In the genomic region with DNA sequence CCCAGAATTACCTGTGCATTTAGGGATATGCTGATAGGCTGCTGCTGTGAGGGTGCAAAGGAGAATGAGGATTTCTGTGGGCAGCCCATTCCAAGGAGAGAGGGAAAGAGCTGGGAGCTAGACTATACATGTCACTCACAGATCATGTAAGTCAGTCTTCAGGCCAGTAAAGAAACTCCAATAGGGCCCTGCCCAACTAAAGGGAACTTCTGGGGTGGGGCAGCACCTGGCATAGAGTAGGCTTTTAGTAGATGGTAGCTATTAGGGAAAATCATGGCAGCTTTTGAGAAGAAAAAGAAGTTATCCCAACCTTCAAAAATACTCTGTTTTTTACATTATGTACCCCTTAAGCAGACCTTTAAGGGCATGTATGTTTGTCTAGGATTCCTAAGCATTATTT, we compare ENCODE assay signal across 9 cellular contexts.
"Had no signal": no experiment of that assay in that cellular context is flagged by ENCODE, and none has a peak within 500 bp of the region (broad histone marks: within the 10 kb centered on the region; RNA-seq: fewer than 3 reads in every experiment).

No MANE protein-coding gene starts in this region.

- DNase-seq: GM23248, GOT3, H7, H9, HCEC 1CT, HFFc6 had no signal

- H3K27ac ChIP-seq: GM23248 had no signal

- H3K4me1 ChIP-seq: HAP-1 had no signal

- H3K9me3 ChIP-seq: HAP-1 had no signal

- H3K4me3 ChIP-seq: GM23248, GM23338, HAP-1 had no signal

- H3K9ac ChIP-seq: GM23248 had no signal

- H2AFZ ChIP-seq: GM23248, GM23338 had no signal

- H3K36me3 ChIP-seq: HAP-1 had no signal

- ATAC-seq: GM23338, HCT116 had no signal

- H3K4me2 ChIP-seq: GM23338 had no signal
